Comparison of ENCODE assay signal across 8 cellular contexts in the genomic region with DNA sequence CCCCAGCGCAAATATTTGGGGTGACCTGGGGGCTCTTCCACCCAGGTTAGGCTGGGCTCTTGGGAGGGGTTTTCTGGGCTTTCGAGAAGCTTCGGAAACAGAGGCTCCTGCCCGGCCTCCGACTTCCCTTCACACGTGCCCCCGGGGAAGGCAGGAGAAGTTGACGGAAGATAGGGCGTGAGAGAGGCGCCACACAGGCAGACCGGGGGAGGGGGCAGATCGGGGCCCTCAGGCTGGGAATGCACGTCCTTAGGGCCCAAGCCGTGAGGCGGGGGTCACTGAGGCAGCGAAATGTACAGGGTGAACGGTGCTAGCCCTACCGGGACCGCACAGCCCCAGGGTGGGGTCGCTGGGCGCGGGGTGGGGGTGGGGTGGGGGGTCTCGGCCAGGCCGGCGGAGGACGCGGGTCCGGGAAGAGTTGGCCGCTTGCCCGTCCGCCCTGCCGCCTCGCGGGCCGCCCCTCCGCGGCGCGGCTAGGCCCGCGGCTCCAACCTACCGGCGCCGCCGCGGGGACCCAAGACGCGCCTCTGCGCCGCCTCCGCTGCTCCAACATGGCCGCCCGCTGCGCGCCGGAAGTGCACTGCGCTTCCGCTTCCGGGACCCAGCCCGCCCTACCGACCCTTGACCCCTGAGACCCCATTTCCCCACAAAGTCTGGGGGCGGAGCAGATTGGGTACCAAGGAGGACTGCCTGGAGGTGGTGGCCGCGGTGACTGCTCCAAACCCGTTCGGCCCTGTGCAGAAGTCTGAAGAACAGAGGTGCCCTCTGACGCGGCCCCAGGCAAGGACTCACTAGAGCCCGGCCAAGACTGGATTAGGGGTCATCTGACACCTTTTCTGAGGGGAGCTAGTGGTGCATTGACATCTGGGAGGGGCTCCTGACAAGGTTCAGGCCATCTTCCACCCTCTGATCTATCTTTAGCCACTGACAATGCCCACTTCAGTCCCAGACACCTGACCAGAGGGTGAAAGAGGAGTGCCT. TPM values are rescaled to one million over a fixed set of nuclear protein-coding genes. Genes with fewer than 3 reads are reported as not detected.
A peak's percentile ranks its signal among the peaks of the same experiment; 100 is the strongest.
DNase-seq lines count a peak whose midpoint lies in the region; ATAC-seq and TF ChIP-seq lines count a peak whose summit lies in the region.

A gene (minus strand): TSS at position 561 of the 981 bp plus-strand sequence. CDS start 2,123 bp downstream, outside the sequence.

- ATAC-seq in HG02798 (IDR thresholded peaks at IDR 0.05; ENCODE audit: poor library complexity, unreplicated experiment), result peak; percentile 72
- peak; percentile 81 for ATAC-seq in activated CD8-positive, alpha-beta T cell treated with anti-CD3 and anti-CD28 coated beads for 36 hours
- ATAC-seq in GM21737 (IDR thresholded peaks at IDR 0.05; ENCODE audit: unreplicated experiment), result no peak

- no peaks in the 10 kb centered on the region for H3K27me3 Mint-ChIP-seq in activated CD8-positive, alpha-beta T cell treated with anti-CD3 and anti-CD28 coated beads for 36 hours

- CTCF ChIA-PET in GM10248 (lab: Yijun Ruan, JAX), result interaction anchor here (0.6 to 6.1 kb wide), 5 partner anchors 12 to 283 kb away, joined by 3 to 56 read pairs (median 6); no protein-coding TSS in a partner anchor
- CTCF ChIA-PET in activated CD8-positive, alpha-beta T cell treated with anti-CD3 and anti-CD28 coated beads for 36 hours (lab: Charles Lee), result interaction anchor here (1.1 kb wide), 1 partner anchor 284 kb away, joined by 4 read pairs; no protein-coding TSS in a partner anchor

- peak within 1 kb of the TSS; percentile 93 for H3K27ac Mint-ChIP-seq in activated CD8-positive, alpha-beta T cell treated with anti-CD3 and anti-CD28 coated beads for 36 hours

- H3K36me3 Mint-ChIP-seq in activated CD8-positive, alpha-beta T cell treated with anti-CD3 and anti-CD28 coated beads for 36 hours (ENCODE audit: low read depth), result peaks cover 27% of the 10 kb centered on the region

- intact Hi-C loops in activated CD8-positive, alpha-beta T cell treated with anti-CD3 and anti-CD28 coated beads for 36 hours (cut with micrococcal nuclease), result no loop called here

- peaks cover 50% of the 10 kb centered on the region for H3K4me1 Mint-ChIP-seq in activated CD8-positive, alpha-beta T cell treated with anti-CD3 and anti-CD28 coated beads for 36 hours (ENCODE audit: low read depth)

- H3K9me3 Mint-ChIP-seq in activated CD8-positive, alpha-beta T cell treated with anti-CD3 and anti-CD28 coated beads for 36 hours, result no peaks in the 10 kb centered on the region

- peak; percentile 94 for DNase-seq in GM10248 (ENCODE audit: extremely low spot score)
- DNase-seq in NCI-H526 treated with DMSO at 0.1 percent for 48 hours (lab: John Stamatoyannopoulos, UW), result peak; percentile 23
- peak; percentile 87 for DNase-seq in activated CD8-positive, alpha-beta T cell treated with anti-CD3 and anti-CD28 coated beads for 36 hours
- DNase-seq in effector CD8-positive, alpha-beta T cell (lab: John Stamatoyannopoulos, UW), result peak; percentile 36
- DNase-seq in medulla oblongata (ENCODE audit: extremely low spot score), result peak; percentile 65
- peak; percentile 58 to 76 (median 61) for DNase-seq in stimulated activated CD4-positive, alpha-beta T cell treated with anti-CD3 and anti-CD28 coated beads, TNF-alpha, amount 100 ng/mL, for 48 hours (ENCODE audit: low read depth in 3 of 3)

- POLR2A ChIA-PET in GM10248 (lab: Yijun Ruan, JAX), result interaction anchor here (0.7 kb wide), 1 partner anchor 42 kb away, joined by 3 read pairs; no protein-coding TSS in a partner anchor
- POLR2A ChIA-PET in activated CD8-positive, alpha-beta T cell treated with anti-CD3 and anti-CD28 coated beads for 36 hours (lab: Charles Lee), result interaction anchor here (0.7 to 1.2 kb wide), 4 partner anchors 31 to 145 kb away, joined by 3 to 4 read pairs (median 3); a partner anchor contains a TSS

- no peak for TF ChIP-seq CTCF in GM10248 (IDR thresholded peaks at IDR 0.05; ENCODE audit: control extremely low read depth, extremely low read depth, low read depth, missing control alignments)
- no peak for TF ChIP-seq CTCF in activated CD8-positive, alpha-beta T cell treated with anti-CD3 and anti-CD28 coated beads for 36 hours (IDR thresholded peaks at IDR 0.05)

- peak within 1 kb of the TSS; percentile 90 for H3K4me3 Mint-ChIP-seq in activated CD8-positive, alpha-beta T cell treated with anti-CD3 and anti-CD28 coated beads for 36 hours

RNA-seq across cellular contexts. Expression of the gene that starts here (rescaled TPM):
- total RNA-seq in activated CD8-positive, alpha-beta T cell treated with anti-CD3 and anti-CD28 coated beads for 36 hours, result 10 to 100 TPM; 18.1 to 18.7 TPM

Comparison
In these comparisons a context has a peak if more than half of its experiments do, and no peak if none do; other contexts are left out.
1. DNase-seq: peak in every context shown above with its lines; median percentile 94 in GM10248; 87 in activated CD8-positive, alpha-beta T cell treated with anti-CD3 and anti-CD28 coated beads for 36 hours; 65 in medulla oblongata; 61 in stimulated activated CD4-positive, alpha-beta T cell treated with anti-CD3 and anti-CD28 coated beads, TNF-alpha, amount 100 ng/mL, for 48 hours; 36 in effector CD8-positive, alpha-beta T cell; 23 in NCI-H526 treated with DMSO at 0.1 percent for 48 hours.